ENCODE assay signal across 21 cellular contexts in the genomic region with DNA sequence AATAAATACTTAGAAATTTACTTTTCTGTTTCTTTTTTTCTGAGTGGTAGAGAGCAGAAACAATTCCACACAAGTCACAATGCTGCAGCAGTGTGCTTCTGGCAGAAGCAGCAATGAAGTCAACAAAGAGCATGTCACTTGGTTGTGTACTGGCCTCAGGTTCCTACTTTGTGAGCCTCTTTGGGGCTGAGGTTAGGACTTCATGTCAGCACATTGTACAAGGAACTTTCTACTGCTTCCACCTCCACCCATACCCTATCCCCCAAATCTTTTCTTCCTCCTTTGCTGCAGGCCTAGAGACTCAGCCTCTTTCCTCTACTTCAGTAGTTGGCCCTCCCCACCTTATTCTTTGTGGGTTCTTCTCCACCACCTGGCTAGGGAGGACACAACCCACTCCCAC.
"Had no signal": no experiment of that assay in that cellular context is flagged by ENCODE, and none has a peak within 500 bp of the region (broad histone marks: within the 10 kb centered on the region; RNA-seq: fewer than 3 reads in every experiment).

No MANE protein-coding gene starts in this region.

- ATAC-seq: activated CD8-positive, alpha-beta T cell treated with anti-CD3 and anti-CD28 coated beads for 36 hours; mucosa of descending colon had no signal

- H3K4me3 ChIP-seq: ascending aorta, esophagus squamous epithelium, mucosa of descending colon, pancreas, tibial artery, vagina had no signal

- H3K4me1 ChIP-seq: tibial artery, vagina had no signal

- DNase-seq: activated CD4-positive, alpha-beta T cell treated with anti-CD3 and anti-CD28 coated beads, Interleukin-2, amount 10 ng/mL, durations not matched to agents 24 days and 14 days; activated CD8-positive, alpha-beta memory T cell treated with anti-CD3 and anti-CD28 coated beads, Interleukin-2, amount 50 U/mL, for 4 hours; activated CD8-positive, alpha-beta T cell treated with anti-CD3 and anti-CD28 coated beads for 36 hours; activated effector memory CD4-positive, alpha-beta T cell treated with anti-CD3 and anti-CD28 coated beads, Interleukin-2, amount 50 U/mL, for 16 hours; activated naive CD4-positive, alpha-beta T cell treated with anti-CD3 and anti-CD28 coated beads, Interleukin-2, amount 50 U/mL, for 16 hours; activated T-cell treated with anti-CD3 and anti-CD28 coated beads, Interleukin-2, amount 50 U/mL, for 48 hours; effector memory CD4-positive, alpha-beta T cell; esophagus squamous epithelium; immature natural killer cell; mucosa of descending colon; naive B cell; pancreas; stimulated activated CD4-positive, alpha-beta T cell treated with anti-CD3 and anti-CD28 coated beads, Interleukin-12 subunit alpha, Interleukin-12 subunit beta, amount 100 ng/mL, for 4 hours; stimulated activated CD4-positive, alpha-beta T cell treated with anti-CD3 and anti-CD28 coated beads, Interleukin-1b, Interleukin-23, amount 100 ng/mL, for 48 hours; stimulated activated CD8-positive, alpha-beta memory T cell treated with anti-CD3 and anti-CD28 coated beads, Interleukin-4, amount 100 ng/mL, for 48 hours; stimulated activated naive CD4-positive, alpha-beta T cell; T1000; tibial artery had no signal

- H3K36me3 ChIP-seq: ascending aorta, esophagus squamous epithelium, neutrophil, pancreas, tibial artery, vagina had no signal

- H3K27ac ChIP-seq: ascending aorta, esophagus squamous epithelium, neutrophil, pancreas, tibial artery, vagina had no signal

- H3K9me3 ChIP-seq: esophagus squamous epithelium, mucosa of descending colon, neutrophil, pancreas, tibial artery, vagina had no signal

- H3K27me3 ChIP-seq: ascending aorta, esophagus squamous epithelium, neutrophil, pancreas, tibial artery, vagina had no signal
